Comparison of ENCODE assay signal across 8 cellular contexts in the genomic region with DNA sequence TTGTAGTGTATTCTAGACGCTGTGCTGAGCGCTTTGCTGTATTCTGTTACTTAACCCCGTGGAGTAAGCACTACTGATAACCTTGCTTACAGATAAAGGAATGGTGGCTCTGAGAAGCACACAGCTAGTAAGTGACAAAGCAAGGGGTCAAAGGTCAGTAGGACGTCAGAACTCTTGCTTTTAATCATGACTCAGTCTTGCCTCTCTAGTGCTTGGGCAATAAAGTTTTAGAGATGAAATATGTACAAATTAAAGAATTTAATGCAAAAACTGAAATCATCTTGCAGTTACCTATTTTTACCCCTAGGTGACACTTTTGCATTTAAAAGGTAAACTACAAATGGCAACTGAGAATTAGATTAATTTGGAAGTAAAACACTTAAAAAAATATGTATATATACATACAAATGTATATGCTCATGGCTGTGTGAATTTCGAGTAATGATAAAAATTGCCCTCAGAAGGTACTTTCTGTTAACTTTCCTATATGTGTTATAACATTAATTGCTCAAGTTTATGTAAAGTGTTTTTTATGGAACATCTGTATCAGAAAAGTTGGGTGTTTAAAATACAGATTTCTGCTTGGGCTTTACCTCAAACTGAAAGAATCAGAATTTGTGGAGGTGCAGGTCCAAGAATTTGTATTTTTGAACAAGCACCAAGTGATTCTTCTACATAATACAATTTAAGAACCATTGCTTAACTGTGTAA.
DNase-seq lines count a peak whose midpoint lies in the region; ATAC-seq, FAIRE-seq and TF ChIP-seq lines count a peak whose summit lies in the region.

No MANE protein-coding gene starts in this region.

- no peak overlapping the region for H3K4me3 Mint-ChIP-seq in activated CD4-positive, alpha-beta memory T cell treated with anti-CD3 and anti-CD28 coated beads, Interleukin-2, amount 10 ng/mL, durations not matched to agents 7 days and 5 days

- H3K9me3 Mint-ChIP-seq in activated CD4-positive, alpha-beta memory T cell treated with anti-CD3 and anti-CD28 coated beads, Interleukin-2, amount 10 ng/mL, durations not matched to agents 7 days and 5 days: no peaks in the 10 kb centered on the region

- TF ChIP-seq EP300 in transverse colon (IDR thresholded peaks at IDR 0.05; ENCODE audit: low read depth): no peak

- peaks cover 0 to 11% (median 5%) of the 10 kb centered on the region in 4 donors for H3K4me1 ChIP-seq in transverse colon

- peaks cover 23% of the 10 kb centered on the region for H3K27me3 Mint-ChIP-seq in activated CD4-positive, alpha-beta memory T cell treated with anti-CD3 and anti-CD28 coated beads, Interleukin-2, amount 10 ng/mL, durations not matched to agents 7 days and 5 days

- H3K27me3 ChIP-seq in transverse colon: peaks cover 4% of the 10 kb centered on the region

- intact Hi-C loops in transverse colon (cut with DNase I; ENCODE audit: low total_unique reads): no loop called here

- in situ Hi-C loops in transverse colon (cut with MboI; ENCODE audit: low pct_ligation_motif_present in 1 of 4, low pct_unique_long_range_greater_than_20kb in 1 of 4, low sequenced_read_pairs in 3 of 4): loop anchor here (25.0 kb wide), 3 partner anchors 337 to 1287 kb away; no protein-coding TSS in a partner anchor

- TF ChIP-seq CTCF in fibroblast of the aortic adventitia (IDR thresholded peaks at IDR 0.05; ENCODE audit: insufficient read depth, low read length) (peak; percentile 64), transverse colon (IDR thresholded peaks at IDR 0.05) (peak; percentile 52 to 70 (median 58))

- FAIRE-seq in RCC 7860 (lab: Jason Lieb, UNC): peak; percentile 92

- H3K4me3 ChIP-seq in fibroblast of the aortic adventitia (ENCODE audit: low read depth, low read length) (no peak overlapping the region), transverse colon (no peak overlapping the region)

- no peak overlapping the region for H3K27ac Mint-ChIP-seq in activated CD4-positive, alpha-beta memory T cell treated with anti-CD3 and anti-CD28 coated beads, Interleukin-2, amount 10 ng/mL, durations not matched to agents 7 days and 5 days

- H3K27ac ChIP-seq in transverse colon: no peak overlapping the region
- no peak overlapping the region for H3K27ac ChIP-seq in substantia nigra (ENCODE audit: low read depth, low read length, poor library complexity, severe bottlenecking)

- H3K9me3 ChIP-seq in transverse colon: no peaks in the 10 kb centered on the region

- CTCF ChIA-PET in activated CD4-positive, alpha-beta memory T cell treated with anti-CD3 and anti-CD28 coated beads, Interleukin-2, amount 10 ng/mL, durations not matched to agents 7 days and 5 days (lab: Charles Lee): interaction anchor here (1.0 to 1.4 kb wide), 2 partner anchors 12 to 21 kb away, joined by 3 to 8 read pairs; no protein-coding TSS in a partner anchor

- no peak for ATAC-seq in HG02642 (IDR thresholded peaks at IDR 0.05; ENCODE audit: poor library complexity, unreplicated experiment)

- H3K4me1 Mint-ChIP-seq in activated CD4-positive, alpha-beta memory T cell treated with anti-CD3 and anti-CD28 coated beads, Interleukin-2, amount 10 ng/mL, durations not matched to agents 7 days and 5 days: no peaks in the 10 kb centered on the region

- no peaks in the 10 kb centered on the region for H3K36me3 ChIP-seq in transverse colon

- no peak for TF ChIP-seq POLR2A in transverse colon (IDR thresholded peaks at IDR 0.05)

- DNase-seq in SKM-1 (lab: John Stamatoyannopoulos, UW; ENCODE audit: unreplicated experiment) (peak; percentile 17), SKM-1 treated with dmso at 0.1 percent for 144 hours (lab: John Stamatoyannopoulos, UW; ENCODE audit: unreplicated experiment) (no peak), RCC 7860 (ENCODE audit: low spot score) (peak; percentile 42), fibroblast of the aortic adventitia (ENCODE audit: low read depth) (peak; percentile 71), transverse colon (no peak), substantia nigra (lab: John Stamatoyannopoulos, UW) (no peak)
- DNase-seq in activated CD4-positive, alpha-beta memory T cell treated with anti-CD3 and anti-CD28 coated beads, Interleukin-2, amount 10 ng/mL, durations not matched to agents 7 days and 5 days: no peak

- POLR2A ChIA-PET in activated CD4-positive, alpha-beta memory T cell treated with anti-CD3 and anti-CD28 coated beads, Interleukin-2, amount 10 ng/mL, durations not matched to agents 7 days and 5 days (lab: Charles Lee): no interaction called here

- WGBS in transverse colon (ENCODE audit: low coverage in 1 of 2), 2 donors: 35 to 37% methylated on average over 4 to 5 of the region's 5 CpGs

- no peaks in the 10 kb centered on the region for H3K36me3 Mint-ChIP-seq in activated CD4-positive, alpha-beta memory T cell treated with anti-CD3 and anti-CD28 coated beads, Interleukin-2, amount 10 ng/mL, durations not matched to agents 7 days and 5 days (ENCODE audit: low read depth)

Comparison
In these comparisons a context has a peak if more than half of its experiments do, and no peak if none do; other contexts are left out.
1. DNase-seq: peak in SKM-1 (single experiment), RCC 7860 (single experiment) and fibroblast of the aortic adventitia (single experiment); none in SKM-1 treated with dmso at 0.1 percent for 144 hours (single experiment), transverse colon (single experiment), substantia nigra (0 of 49) and activated CD4-positive, alpha-beta memory T cell treated with anti-CD3 and anti-CD28 coated beads, Interleukin-2, amount 10 ng/mL, durations not matched to agents 7 days and 5 days (single experiment).